16 cellular contexts compared by ENCODE assay signal in genomic region chr16:31190061-31190460, GRCh38. TPM values are rescaled to one million over a fixed set of nuclear protein-coding genes. Genes with fewer than 3 reads are reported as not detected.
DNase-seq lines count a peak whose midpoint lies in the region; ATAC-seq, FAIRE-seq and TF ChIP-seq lines count a peak whose summit lies in the region.
"Had no signal": no experiment of that assay in that cellular context is flagged by ENCODE, and none has a peak within 500 bp of the region (broad histone marks: within the 10 kb centered on the region; RNA-seq: fewer than 3 reads in every experiment).

No MANE protein-coding gene starts in this region.

- no peaks in the 10 kb centered on the region for H3K27me3 ChIP-seq in GM23338 (ENCODE audit: insufficient read depth)
- no peaks in the 10 kb centered on the region for H3K27me3 ChIP-seq in astrocyte (ENCODE audit: insufficient read depth, low read length)
- H3K27me3 ChIP-seq in neuronal stem cell (ENCODE audit: control insufficient read depth in 3 of 3, insufficient read depth in 3 of 3, low read depth in 1 of 3, low read length in 3 of 3) = no peaks in the 10 kb centered on the region
- H3K27me3 ChIP-seq: upper lobe of left lung had no signal

- peaks cover 88% of the 10 kb centered on the region for H3F3A ChIP-seq in GM23338 (replicated peaks; ENCODE audit: low read depth)

- no peak overlapping the region for H3K14ac ChIP-seq in neuronal stem cell (ENCODE audit: low read length)

- H2BK5ac ChIP-seq in neuronal stem cell (ENCODE audit: low read length) = no peak overlapping the region

- no peak overlapping the region for H3K18ac ChIP-seq in neuronal stem cell (ENCODE audit: low read length)

- no peaks in the 10 kb centered on the region for H3K4me1 ChIP-seq in GM23338 (ENCODE audit: insufficient read depth)
- no peaks in the 10 kb centered on the region for H3K4me1 ChIP-seq in astrocyte (ENCODE audit: insufficient read depth, low read length)
- H3K4me1 ChIP-seq in neuronal stem cell (ENCODE audit: control insufficient read depth in 2 of 2, insufficient read depth in 1 of 2, low read depth in 1 of 2, low read length in 2 of 2) = no peaks in the 10 kb centered on the region

- H3K27me3 Mint-ChIP-seq in activated CD4-positive, alpha-beta T cell treated with anti-CD3 and anti-CD28 coated beads, Interleukin-2, amount 10 ng/mL, durations not matched to agents 24 days and 14 days = no peaks in the 10 kb centered on the region
- H3K27me3 Mint-ChIP-seq in GM23338 (ENCODE audit: insufficient read depth, low read depth, poor library complexity) = peaks cover 13% of the 10 kb centered on the region
- H3K27me3 Mint-ChIP-seq in astrocyte (ENCODE audit: low read depth, unreplicated experiment) = no peaks in the 10 kb centered on the region

- H2AFZ ChIP-seq in GM23338 (no peak overlapping the region), astrocyte (ENCODE audit: low read depth, low read length) (no peak overlapping the region), neuronal stem cell (ENCODE audit: low read length) (no peak overlapping the region)

- H3K9me3 Mint-ChIP-seq in activated CD4-positive, alpha-beta T cell treated with anti-CD3 and anti-CD28 coated beads, Interleukin-2, amount 10 ng/mL, durations not matched to agents 24 days and 14 days = no peaks in the 10 kb centered on the region
- H3K9me3 Mint-ChIP-seq in GM23338 = no peaks in the 10 kb centered on the region
- no peaks in the 10 kb centered on the region for H3K9me3 Mint-ChIP-seq in astrocyte (ENCODE audit: unreplicated experiment)

- peaks cover 93% of the 10 kb centered on the region for H3K36me3 Mint-ChIP-seq in activated CD4-positive, alpha-beta T cell treated with anti-CD3 and anti-CD28 coated beads, Interleukin-2, amount 10 ng/mL, durations not matched to agents 24 days and 14 days (ENCODE audit: low read depth)
- H3K36me3 Mint-ChIP-seq in GM23338 (ENCODE audit: low read depth) (peaks cover 100% of the 10 kb centered on the region), astrocyte (ENCODE audit: low read depth, unreplicated experiment) (peaks cover 54% of the 10 kb centered on the region)

- H3K27ac ChIP-seq in GM23338 (ENCODE audit: low read depth) (0 out of 2 replicates have a peak overlapping the region, but pooled peaks have one; percentile 50), astrocyte (ENCODE audit: low read depth, low read length) (no peak overlapping the region), neuronal stem cell (replicated peaks; ENCODE audit: low read length) (no peak overlapping the region)
- H3K27ac ChIP-seq: C4-2B, upper lobe of left lung had no signal

- H3K9me3 ChIP-seq in astrocyte (ENCODE audit: insufficient read depth, low read depth, low read length) (no peaks in the 10 kb centered on the region), neuronal stem cell (replicated peaks in 1 of 2; ENCODE audit: control insufficient read depth in 2 of 2, insufficient read depth in 1 of 2, low read depth in 1 of 2, low read length in 2 of 2) (no peaks in the 10 kb centered on the region)
- H3K9me3 ChIP-seq: upper lobe of left lung had no signal

- intact Hi-C loops in activated CD4-positive, alpha-beta T cell treated with anti-CD3 and anti-CD28 coated beads, Interleukin-2, amount 10 ng/mL, durations not matched to agents 24 days and 14 days (cut with micrococcal nuclease) = no loop called here

- H3K79me1 ChIP-seq in neuronal stem cell (ENCODE audit: low read depth, low read length) = peaks cover 6% of the 10 kb centered on the region

- H3K9me2 ChIP-seq in GM23338 (ENCODE audit: insufficient read depth) = no peaks in the 10 kb centered on the region

- FAIRE-seq in astrocyte (lab: Jason Lieb, UNC) = no peak
- FAIRE-seq: A204.1 had no signal

- H4K8ac ChIP-seq in neuronal stem cell (ENCODE audit: low read depth, low read length) = no peak overlapping the region

- no peak for DNase-seq in activated CD4-positive, alpha-beta T cell treated with anti-CD3 and anti-CD28 coated beads, Interleukin-2, amount 10 ng/mL, durations not matched to agents 24 days and 14 days
- DNase-seq in activated CD4-positive, alpha-beta T cell treated with anti-CD3 and anti-CD28 coated beads, Interleukin-2, amount 50 U/mL, for 4 hours = no peak
- DNase-seq in GM23338 (ENCODE audit: low spot score) (no peak), astrocyte (ENCODE audit: low read depth) (no peak), neuronal stem cell (ENCODE audit: low spot score) (no peak), cerebellar nuclear complex (lab: John Stamatoyannopoulos, UW) (no peak), kidney glomerular epithelial cell (lab: John Stamatoyannopoulos, UW) (no peak), NCI-H748 treated with DMSO at 0.1 percent for 48 hours (lab: John Stamatoyannopoulos, UW) (no peak)
- DNase-seq: effector memory CD4-positive, alpha-beta T cell; NCI-H1092; NCI-H526; stimulated activated CD4-positive, alpha-beta T cell treated with anti-CD3 and anti-CD28 coated beads, Interleukin-4, amount 100 ng/mL, for 4 hours; upper lobe of left lung had no signal

- no peak overlapping the region for H2BK12ac ChIP-seq in neuronal stem cell (ENCODE audit: low read length)

- H4K91ac ChIP-seq in neuronal stem cell (ENCODE audit: low read depth, low read length, poor library complexity) = no peak overlapping the region

- no CpG with 5 or more reads among the region's 12 CpGs for WGBS in neuronal stem cell (ENCODE audit: extremely low coverage in 2 of 2, insufficient read length in 2 of 2, insufficient replicate concordance in 1 of 2), 2 donors

- H2AK5ac ChIP-seq in neuronal stem cell (ENCODE audit: low read depth, low read length) = no peak overlapping the region

- H4K20me1 ChIP-seq in GM23338 (replicated peaks; ENCODE audit: insufficient read depth) (peaks cover 86% of the 10 kb centered on the region), astrocyte (ENCODE audit: insufficient read depth, low read length) (peaks cover 100% of the 10 kb centered on the region)

- H3K9ac ChIP-seq in astrocyte (ENCODE audit: low read length) (no peak overlapping the region), neuronal stem cell (ENCODE audit: low read depth, low read length, poor library complexity) (peak overlapping the region; percentile 32)

- H3K23ac ChIP-seq in neuronal stem cell (ENCODE audit: low read depth, low read length, poor library complexity) = no peak overlapping the region

- H3K79me2 ChIP-seq in GM23338 (replicated peaks; ENCODE audit: insufficient read depth) = peaks cover 79% of the 10 kb centered on the region
- peaks cover 83% of the 10 kb centered on the region for H3K79me2 ChIP-seq in astrocyte (ENCODE audit: insufficient read depth, low read length)

- no peak for ATAC-seq in GM23338

- no peak overlapping the region for H3K4me3 Mint-ChIP-seq in activated CD4-positive, alpha-beta T cell treated with anti-CD3 and anti-CD28 coated beads, Interleukin-2, amount 10 ng/mL, durations not matched to agents 24 days and 14 days
- H3K4me3 Mint-ChIP-seq in GM23338 (no peak overlapping the region; the same call in 2 of the 3 replicates), astrocyte (ENCODE audit: unreplicated experiment) (peak overlapping the region; percentile 15)

- no peak overlapping the region for H2BK120ac ChIP-seq in neuronal stem cell (ENCODE audit: low read depth, low read length)

- no peak overlapping the region for H3K4ac ChIP-seq in neuronal stem cell (ENCODE audit: low read length)

- H3K4me2 ChIP-seq in GM23338 = no peak overlapping the region
- no peak overlapping the region for H3K4me2 ChIP-seq in astrocyte (ENCODE audit: low read length)
- no peak overlapping the region for H3K4me2 ChIP-seq in neuronal stem cell (ENCODE audit: insufficient read depth, low read length, poor library complexity, severe bottlenecking)

- TF ChIP-seq CTCF in GM23338 (conservative IDR thresholded peaks at IDR 0.05; ENCODE audit: low read depth in 2 of 2) (no peak), astrocyte (IDR thresholded peaks at IDR 0.05; ENCODE audit: insufficient read depth, low read depth, low read length) (no peak)

- H3K4me1 Mint-ChIP-seq in activated CD4-positive, alpha-beta T cell treated with anti-CD3 and anti-CD28 coated beads, Interleukin-2, amount 10 ng/mL, durations not matched to agents 24 days and 14 days = peaks cover 67% of the 10 kb centered on the region
- H3K4me1 Mint-ChIP-seq in GM23338 (peaks cover 16% of the 10 kb centered on the region), astrocyte (ENCODE audit: low read depth, unreplicated experiment) (peaks cover 28% of the 10 kb centered on the region)

- no peak overlapping the region for H3K4me3 ChIP-seq in GM23338
- no peak overlapping the region for H3K4me3 ChIP-seq in astrocyte (ENCODE audit: insufficient read depth, low read depth, low read length)
- H3K4me3 ChIP-seq in neuronal stem cell (ENCODE audit: low read length in 2 of 2) = no peak overlapping the region
- H3K4me3 ChIP-seq: upper lobe of left lung had no signal

- H3K36me3 ChIP-seq in GM23338 (ENCODE audit: insufficient read depth) (peaks cover 99% of the 10 kb centered on the region), astrocyte (ENCODE audit: insufficient read depth, low read length) (peaks cover 98% of the 10 kb centered on the region), neuronal stem cell (replicated peaks in 1 of 2; ENCODE audit: control insufficient read depth in 2 of 2, insufficient read depth in 2 of 2, low read length in 2 of 2) (peaks cover 79 to 100% of the 10 kb centered on the region in 2 donors)

- H2BK15ac ChIP-seq in neuronal stem cell (ENCODE audit: low read length) = no peak overlapping the region

- peak overlapping the region; percentile 63 for H3K27ac Mint-ChIP-seq in activated CD4-positive, alpha-beta T cell treated with anti-CD3 and anti-CD28 coated beads, Interleukin-2, amount 10 ng/mL, durations not matched to agents 24 days and 14 days
- H3K27ac Mint-ChIP-seq in GM23338 = peak overlapping the region; percentile 26; the same call in 1 of the 2 replicates
- H3K27ac Mint-ChIP-seq in astrocyte (ENCODE audit: unreplicated experiment) = peak overlapping the region; percentile 87

RNA-seq across cellular contexts. Expression of gene FUS, which starts 10.1 kb away (rescaled TPM):
- 936 and 955 TPM in 2 replicates for total RNA-seq in activated CD4-positive, alpha-beta T cell treated with anti-CD3 and anti-CD28 coated beads, Interleukin-2, amount 10 ng/mL, durations not matched to agents 24 days and 14 days
- total RNA-seq in GM23338 (2014; rRNA removed; shearing (Covaris generic)) = 213 and 247 TPM in 2 replicates
- 528 and 553 TPM in 2 replicates for polyA plus RNA-seq in GM23338 (2016; fragmentation: Nextera tagmentation; extraction: Ambion mirVana)
- 250 and 309 TPM in 2 replicates for total RNA-seq in astrocyte
- 541 TPM for polyA plus RNA-seq in neuronal stem cell (2013, experiment 1 of 2)
- 569 TPM for polyA plus RNA-seq in neuronal stem cell (2013, experiment 2 of 2)

RNA-seq across cellular contexts. Expression of gene PYCARD, which starts 12.5 kb away (rescaled TPM):
- total RNA-seq in activated CD4-positive, alpha-beta T cell treated with anti-CD3 and anti-CD28 coated beads, Interleukin-2, amount 10 ng/mL, durations not matched to agents 24 days and 14 days = 15.6 and 17.1 TPM in 2 replicates
- total RNA-seq in GM23338 (2014; rRNA removed; shearing (Covaris generic)) = 25.7 and 54.0 TPM in 2 replicates
- polyA plus RNA-seq in GM23338 (2016; fragmentation: Nextera tagmentation; extraction: Ambion mirVana) = 53.1 and 56.7 TPM in 2 replicates
- total RNA-seq in astrocyte = 7.3 and 9.0 TPM in 2 replicates
- polyA plus RNA-seq in neuronal stem cell (2013, experiment 1 of 2) = 0.63 TPM
- polyA plus RNA-seq in neuronal stem cell (2013, experiment 2 of 2) = 0.40 TPM

RNA-seq across cellular contexts. Expression of gene TRIM72, which starts 23.9 kb away (rescaled TPM):
- total RNA-seq in activated CD4-positive, alpha-beta T cell treated with anti-CD3 and anti-CD28 coated beads, Interleukin-2, amount 10 ng/mL, durations not matched to agents 24 days and 14 days = 0.05 and 0.09 TPM in 2 replicates
- total RNA-seq in GM23338 (2014; rRNA removed; shearing (Covaris generic)) = 1.1 and 1.3 TPM in 2 replicates
- 0.54 and 0.81 TPM in 2 replicates for polyA plus RNA-seq in GM23338 (2016; fragmentation: Nextera tagmentation; extraction: Ambion mirVana)
- not detected in 2 replicates for total RNA-seq in astrocyte
- polyA plus RNA-seq in neuronal stem cell (2013, experiment 1 of 2) = 0.03 TPM
- 0.01 TPM for polyA plus RNA-seq in neuronal stem cell (2013, experiment 2 of 2)
- total RNA-seq: osteoblast had no signal

RNA-seq across cellular contexts. Expression of gene PYDC1, which starts 26.9 kb away (rescaled TPM):
- total RNA-seq in activated CD4-positive, alpha-beta T cell treated with anti-CD3 and anti-CD28 coated beads, Interleukin-2, amount 10 ng/mL, durations not matched to agents 24 days and 14 days = not detected in 2 replicates
- not detected in 2 replicates for total RNA-seq in GM23338 (2014; rRNA removed; shearing (Covaris generic))
- 1.8 and 3.0 TPM in 2 replicates for polyA plus RNA-seq in GM23338 (2016; fragmentation: Nextera tagmentation; extraction: Ambion mirVana)
- not detected in 2 replicates for total RNA-seq in astrocyte
- not detected for polyA plus RNA-seq in neuronal stem cell (2013, experiment 1 of 2)
- not detected for polyA plus RNA-seq in neuronal stem cell (2013, experiment 2 of 2)
- total RNA-seq: osteoblast, upper lobe of left lung had no signal

RNA-seq across cellular contexts. Expression of gene PRSS36, which starts 40.2 kb away (rescaled TPM):
- 0.33 and 0.59 TPM in 2 replicates for total RNA-seq in activated CD4-positive, alpha-beta T cell treated with anti-CD3 and anti-CD28 coated beads, Interleukin-2, amount 10 ng/mL, durations not matched to agents 24 days and 14 days
- 1.3 and 1.4 TPM in 2 replicates for total RNA-seq in GM23338 (2014; rRNA removed; shearing (Covaris generic))
- polyA plus RNA-seq in GM23338 (2016; fragmentation: Nextera tagmentation; extraction: Ambion mirVana) = 0.91 and 1.4 TPM in 2 replicates
- 0.19 and 0.41 TPM in 2 replicates for total RNA-seq in astrocyte
- 1.1 TPM for polyA plus RNA-seq in neuronal stem cell (2013, experiment 1 of 2)
- polyA plus RNA-seq in neuronal stem cell (2013, experiment 2 of 2) = 0.82 TPM
- total RNA-seq: osteoblast had no signal

Comparison
In these comparisons a context has a peak if more than half of its experiments do, and no peak if none do; other contexts are left out.
1. H3K27ac Mint-ChIP-seq: peak in every context shown above with its lines; median percentile 87 in astrocyte; 63 in activated CD4-positive, alpha-beta T cell treated with anti-CD3 and anti-CD28 coated beads, Interleukin-2, amount 10 ng/mL, durations not matched to agents 24 days and 14 days; 26 in GM23338.